Comparison of ENCODE assay signal across 10 cellular contexts in the genomic region with DNA sequence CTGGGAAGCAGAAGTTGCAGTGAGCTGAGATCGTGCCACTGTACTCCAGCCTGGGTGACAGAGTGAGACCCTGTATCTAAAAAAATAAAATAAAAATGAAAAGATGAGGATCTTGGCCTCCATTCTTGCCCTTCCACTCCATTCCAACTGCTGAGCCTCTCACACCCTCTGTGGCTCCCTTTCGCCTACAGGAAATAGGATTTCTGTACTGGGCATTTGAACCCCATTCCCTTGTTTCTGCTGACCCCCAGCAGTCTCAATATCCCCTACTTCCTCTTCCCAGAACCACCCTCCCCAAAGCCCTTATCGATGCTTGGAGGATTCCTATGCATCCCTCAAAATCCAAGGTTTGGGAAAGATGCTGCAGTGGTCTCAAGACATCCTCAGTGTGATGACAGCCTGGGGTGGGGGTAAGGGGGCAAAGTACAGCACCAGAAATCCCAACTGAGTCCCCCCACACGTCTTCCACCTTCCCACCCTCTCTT. TPM values are rescaled to one million over a fixed set of nuclear protein-coding genes. Genes with fewer than 3 reads are reported as not detected.
DNase-seq lines count a peak whose midpoint lies in the region; ATAC-seq and TF ChIP-seq lines count a peak whose summit lies in the region.
"Had no signal": no experiment of that assay in that cellular context is flagged by ENCODE, and none has a peak within 500 bp of the region (broad histone marks: within the 10 kb centered on the region; RNA-seq: fewer than 3 reads in every experiment).

No MANE protein-coding gene starts in this region.

- TF ChIP-seq EP300 in suprapubic skin (IDR thresholded peaks at IDR 0.05): no peak

- H3K27ac ChIP-seq in right lobe of liver (peak overlapping the region in 2 of 3 donors; percentile 78 to 89), suprapubic skin (peak overlapping the region; percentile 66)

- CTCF ChIA-PET in activated CD4-positive, alpha-beta T cell treated with anti-CD3 and anti-CD28 coated beads for 36 hours (lab: Charles Lee): no interaction called here

- no peak overlapping the region for H3K4me3 Mint-ChIP-seq in activated CD4-positive, alpha-beta T cell treated with anti-CD3 and anti-CD28 coated beads for 36 hours

- intact Hi-C loops in activated CD4-positive, alpha-beta T cell treated with anti-CD3 and anti-CD28 coated beads for 36 hours (cut with DNase I, micrococcal nuclease): no loop called here
- intact Hi-C loops in right lobe of liver (cut with DNase I) (no loop called here), posterior vena cava (cut with DNase I) (no loop called here)

- peaks cover 6% of the 10 kb centered on the region for H3K27me3 Mint-ChIP-seq in activated CD4-positive, alpha-beta T cell treated with anti-CD3 and anti-CD28 coated beads for 36 hours

- no peak for ATAC-seq in activated CD4-positive, alpha-beta T cell treated with anti-CD3 and anti-CD28 coated beads for 36 hours
- ATAC-seq in right lobe of liver: no peak
- ATAC-seq in HG03097 (IDR thresholded peaks at IDR 0.05; ENCODE audit: low FRiP score, unreplicated experiment): no peak

- no peaks in the 10 kb centered on the region for H3K36me3 Mint-ChIP-seq in activated CD4-positive, alpha-beta T cell treated with anti-CD3 and anti-CD28 coated beads for 36 hours (ENCODE audit: low read depth)

- no peak for TF ChIP-seq POLR2A in right lobe of liver (IDR thresholded peaks at IDR 0.05)
- no peak for TF ChIP-seq POLR2A in suprapubic skin (IDR thresholded peaks at IDR 0.05)

- TF ChIP-seq CTCF in right lobe of liver (IDR thresholded peaks at IDR 0.05) (no peak), suprapubic skin (IDR thresholded peaks at IDR 0.05) (no peak)

- H3K4me1 Mint-ChIP-seq in activated CD4-positive, alpha-beta T cell treated with anti-CD3 and anti-CD28 coated beads for 36 hours: peaks cover 8% of the 10 kb centered on the region

- 50% methylated on average over 4 of the region's 4 CpGs for WGBS in right lobe of liver (ENCODE audit: insufficient coverage, low coverage, low lambda C conversion rate, missing lambda C conversion rate)
- 52% methylated on average over 4 of the region's 4 CpGs for WGBS in suprapubic skin

- H3K9ac ChIP-seq in adipocyte (ENCODE audit: low read length): peak overlapping the region; percentile 63

- peaks cover 20% of the 10 kb centered on the region for H3K4me1 ChIP-seq in adipocyte (ENCODE audit: control insufficient read depth, insufficient read depth, low read length)
- peaks cover 0 to 43% (median 11%) of the 10 kb centered on the region in 4 donors for H3K4me1 ChIP-seq in right lobe of liver
- peaks cover 27% of the 10 kb centered on the region for H3K4me1 ChIP-seq in suprapubic skin

- H3K27ac Mint-ChIP-seq in activated CD4-positive, alpha-beta T cell treated with anti-CD3 and anti-CD28 coated beads for 36 hours: peak overlapping the region; percentile 48

- no peaks in the 10 kb centered on the region for H3K9me3 Mint-ChIP-seq in activated CD4-positive, alpha-beta T cell treated with anti-CD3 and anti-CD28 coated beads for 36 hours (ENCODE audit: low read depth)

- POLR2A ChIA-PET in activated CD4-positive, alpha-beta T cell treated with anti-CD3 and anti-CD28 coated beads for 36 hours (lab: Charles Lee): no interaction called here

- H3K9me3 ChIP-seq in adipocyte (ENCODE audit: control insufficient read depth, low read length): no peaks in the 10 kb centered on the region
- no peaks in the 10 kb centered on the region for H3K9me3 ChIP-seq in right lobe of liver
- no peaks in the 10 kb centered on the region for H3K9me3 ChIP-seq in suprapubic skin

- H3K36me3 ChIP-seq in adipocyte (ENCODE audit: control insufficient read depth, insufficient read depth, low read length, severe bottlenecking) (no peaks in the 10 kb centered on the region), right lobe of liver (no peaks in the 10 kb centered on the region), suprapubic skin (no peaks in the 10 kb centered on the region)

- no peak for DNase-seq in activated CD4-positive, alpha-beta T cell treated with anti-CD3 and anti-CD28 coated beads for 36 hours
- no peak for DNase-seq in activated CD4-positive, alpha-beta T cell treated with anti-CD3 and anti-CD28 coated beads for 1 hour
- DNase-seq in adipocyte (ENCODE audit: low read depth) (no peak), right lobe of liver (no peak), suprapubic skin (ENCODE audit: low spot score in 2 of 2) (no peak), SK-N-DZ (ENCODE audit: low spot score) (no peak), posterior vena cava (ENCODE audit: low spot score) (no peak)
- DNase-seq: Karpas-422; stimulated activated CD4-positive, alpha-beta T cell treated with anti-CD3 and anti-CD28 coated beads, Interleukin-1b, Interleukin-23, amount 100 ng/mL, for 48 hours had no signal

- H3K4me3 ChIP-seq in adipocyte (ENCODE audit: low read length): peak overlapping the region; percentile 30
- no peak overlapping the region for H3K4me3 ChIP-seq in right lobe of liver
- no peak overlapping the region for H3K4me3 ChIP-seq in suprapubic skin

- no peaks in the 10 kb centered on the region for H3K27me3 ChIP-seq in adipocyte (replicated peaks; ENCODE audit: control insufficient read depth, insufficient read depth, low read length)
- no peaks in the 10 kb centered on the region for H3K27me3 ChIP-seq in right lobe of liver
- no peaks in the 10 kb centered on the region for H3K27me3 ChIP-seq in suprapubic skin

RNA-seq across cellular contexts. Expression of a gene that starts 12.5 kb away (rescaled TPM):
- total RNA-seq in activated CD4-positive, alpha-beta T cell treated with anti-CD3 and anti-CD28 coated beads for 36 hours: not detected
- total RNA-seq in right lobe of liver (100 to 1,000 TPM in 2 of 6 experiments, 10 to 100 TPM in 2, 1 to 10 TPM in 1, under 1 TPM in 1; 0.88 to 160 (median 57.5) TPM), suprapubic skin (under 1 TPM in 3 of 4 donors, not detected in 1; 0.57 to 0.89 (median 0.86) TPM), posterior vena cava (1 to 10 TPM; 3.1 to 4.5 TPM)
- polyA plus RNA-seq in SK-N-DZ (2014; cell fraction: cytosol; rRNA removed): 0.28 TPM in 1 of 2 replicates, not detected in the other
- not detected in 2 replicates for polyA plus RNA-seq in SK-N-DZ (2014; cell fraction: nucleus; rRNA removed)

RNA-seq across cellular contexts. Expression of a gene that starts 24.0 kb away (rescaled TPM):
- not detected for total RNA-seq in activated CD4-positive, alpha-beta T cell treated with anti-CD3 and anti-CD28 coated beads for 36 hours
- 10 to 100 TPM in 1 of 6 experiments, 1 to 10 TPM in 5; 1.9 to 12.6 (median 3.2) TPM for total RNA-seq in right lobe of liver
- under 1 TPM in 3 of 4 donors, not detected in 1; 0.59 to 0.79 (median 0.73) TPM for total RNA-seq in suprapubic skin
- 0.10 TPM in 1 of 2 replicates, not detected in the other for polyA plus RNA-seq in SK-N-DZ (2014; cell fraction: cytosol; rRNA removed)
- polyA plus RNA-seq in SK-N-DZ (2014; cell fraction: nucleus; rRNA removed): not detected in 2 replicates
- 10 to 100 TPM in 1 of 2 donors, 1 to 10 TPM in 1; 6.8 to 16.8 TPM for total RNA-seq in posterior vena cava

RNA-seq across cellular contexts. Expression of a gene that starts 33.1 kb away (rescaled TPM):
- total RNA-seq in activated CD4-positive, alpha-beta T cell treated with anti-CD3 and anti-CD28 coated beads for 36 hours: 10 to 100 TPM; 20.0 to 20.9 TPM
- total RNA-seq in right lobe of liver: 10 to 100 TPM; 33.0 to 55.5 (median 40.7) TPM
- 1 to 10 TPM; 4.6 to 8.0 (median 7.6) TPM for total RNA-seq in suprapubic skin
- polyA plus RNA-seq in SK-N-DZ (2014; cell fraction: cytosol; rRNA removed): 0.05 and 0.13 TPM in 2 replicates
- not detected in 2 replicates for polyA plus RNA-seq in SK-N-DZ (2014; cell fraction: nucleus; rRNA removed)
- 10 to 100 TPM; 42.8 to 48.6 TPM for total RNA-seq in posterior vena cava

RNA-seq across cellular contexts. Expression of a gene that starts 45.7 kb away (rescaled TPM):
- 10 to 100 TPM; 71.7 to 79.3 TPM for total RNA-seq in activated CD4-positive, alpha-beta T cell treated with anti-CD3 and anti-CD28 coated beads for 36 hours
- total RNA-seq in right lobe of liver (10 to 100 TPM; 12.8 to 23.9 (median 15.9) TPM), suprapubic skin (10 to 100 TPM; 18.1 to 30.5 (median 27.4) TPM), posterior vena cava (10 to 100 TPM; 54.4 to 56.9 TPM)
- 123 and 163 TPM in 2 replicates for polyA plus RNA-seq in SK-N-DZ (2014; cell fraction: cytosol; rRNA removed)
- polyA plus RNA-seq in SK-N-DZ (2014; cell fraction: nucleus; rRNA removed): 351 and 529 TPM in 2 replicates

RNA-seq across cellular contexts. Expression of a gene that starts 50.6 kb away (rescaled TPM):
- total RNA-seq in activated CD4-positive, alpha-beta T cell treated with anti-CD3 and anti-CD28 coated beads for 36 hours: 100 to 1,000 TPM; 269 to 370 TPM
- total RNA-seq in right lobe of liver (100 to 1,000 TPM in 2 of 6 experiments, 10 to 100 TPM in 4; 37.6 to 139 (median 47.3) TPM), suprapubic skin (100 to 1,000 TPM in 2 of 4 donors, 10 to 100 TPM in 2; 53.1 to 115 (median 103) TPM), posterior vena cava (10 to 100 TPM; 44.4 to 46.9 TPM)
- 531 and 764 TPM in 2 replicates for polyA plus RNA-seq in SK-N-DZ (2014; cell fraction: cytosol; rRNA removed)
- 542 and 583 TPM in 2 replicates for polyA plus RNA-seq in SK-N-DZ (2014; cell fraction: nucleus; rRNA removed)
